23 cellular contexts compared by ENCODE assay signal in the genomic region with DNA sequence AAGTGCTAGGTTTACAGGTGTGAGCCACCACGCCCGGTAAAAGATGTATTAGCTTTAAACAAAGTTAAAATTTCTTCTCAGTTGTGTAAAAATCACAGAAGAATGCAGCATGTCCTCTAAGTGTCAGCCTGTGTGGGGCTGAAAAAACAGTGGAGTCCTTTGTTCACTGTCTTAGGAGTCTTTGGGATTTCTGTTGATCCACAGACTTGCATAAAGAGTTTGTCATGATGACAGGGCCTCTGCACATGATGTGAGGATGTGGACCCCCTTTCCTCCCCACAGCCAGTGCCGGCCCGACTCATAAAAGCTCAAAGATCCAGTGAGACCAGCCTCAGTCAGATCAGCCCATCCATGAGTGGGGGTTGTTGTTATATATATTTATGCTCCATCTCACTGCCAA. TPM values are rescaled to one million over a fixed set of nuclear protein-coding genes. Genes with fewer than 3 reads are reported as not detected.
"Had no signal": no experiment of that assay in that cellular context is flagged by ENCODE, and none has a peak within 500 bp of the region (broad histone marks: within the 10 kb centered on the region; RNA-seq: fewer than 3 reads in every experiment).

No MANE protein-coding gene starts in this region.

- H3K4me2 ChIP-seq: KMS-11 had no signal

- DNase-seq: activated B cell treated with CpG ODN at 0.5 μM for 24 hours; activated CD4-positive, alpha-beta T cell treated with anti-CD3 and anti-CD28 coated beads for 1 hour; activated CD4-positive, alpha-beta T cell treated with anti-CD3 and anti-CD28 coated beads, Interleukin-2, amount 10 ng/mL, durations not matched to agents 24 days and 14 days; activated CD4-positive, alpha-beta T cell treated with anti-CD3 and anti-CD28 coated beads, Interleukin-2, amount 50 U/mL, for 48 hours; activated effector memory CD4-positive, alpha-beta T cell treated with anti-CD3 and anti-CD28 coated beads, Interleukin-2, amount 50 U/mL, for 16 hours; activated naive CD4-positive, alpha-beta T cell treated with Interleukin-2 at 50 U/mL for 16 hours; activated naive CD8-positive, alpha-beta T cell treated with anti-CD3 and anti-CD28 coated beads, Interleukin-2, amount 50 U/mL, for 24 hours; activated T-cell treated with anti-CD3 and anti-CD28 coated beads, Interleukin-2, amount 50 U/mL, for 4 hours; amniotic stem cell; MM.1S; NCI-H1105 treated with DMSO at 0.1 percent for 48 hours; NCI-H1436 treated with DMSO at 0.1 percent for 48 hours; NCI-H187; NCI-H2081; NCI-H446; NCI-H524; PC-3; SHP77; T-cell; T-helper 2 cell; T1000 had no signal

- H3K27ac ChIP-seq: KMS-11 had no signal

RNA-seq across cellular contexts. Expression of gene GOLGA8J, which starts 49.0 kb away (rescaled TPM):
- total RNA-seq: activated CD4-positive, alpha-beta T cell treated with anti-CD3 and anti-CD28 coated beads, Interleukin-2, amount 10 ng/mL, durations not matched to agents 24 days and 14 days; astrocyte; PC-3; T-cell had no signal
